ENCODE assay signal across 1 cellular context in genomic region chr2:169839954-169840746, GRCh38.
TF ChIP-seq lines count a peak whose summit lies in the region.

No MANE protein-coding gene starts in this region.

TF ChIP-seq in K562, 482 proteins besides CTCF, POLR2A, EP300 and RAD21 (continued from another document and continues in another):
- TF ChIP-seq LEF1 (IDR thresholded peaks at IDR 0.05): peak; percentile 76
- TF ChIP-seq ARHGAP35 (IDR thresholded peaks at IDR 0.05; ENCODE audit: partially characterized antibody): no peak
- 0 out of 2 replicates have a peak, but pooled peaks have one; percentile 10 for TF ChIP-seq ZSCAN32 (CRISPR knock-in tag; IDR thresholded peaks at IDR 0.05)
- no peak for TF ChIP-seq SRSF9 (IDR thresholded peaks at IDR 0.05; ENCODE audit: borderline replicate concordance, low read depth, low read length)
- TF ChIP-seq UBTF (IDR thresholded peaks at IDR 0.05; ENCODE audit: borderline replicate concordance in 1 of 2, low read depth in 2 of 2, low read length in 2 of 2): peak; percentile 47 to 51; a peak in 3 of 4 replicates
- TF ChIP-seq CEBPB (tag; IDR thresholded peaks at IDR 0.05): peak; percentile 81
- TF ChIP-seq ZNF318 (IDR thresholded peaks at IDR 0.05; ENCODE audit: borderline replicate concordance in 1 of 2, low read depth in 1 of 2): 0 out of 4 replicates have a peak, but pooled peaks of 1 of the 2 experiments have one; percentile 22
- no peak for TF ChIP-seq MECOM (CRISPR knock-in tag; IDR thresholded peaks at IDR 0.05)
- peak; percentile 1 to 63; a peak in 1 of 4 replicates for TF ChIP-seq SIN3A (IDR thresholded peaks at IDR 0.05; ENCODE audit: borderline replicate concordance in 2 of 2, control insufficient read depth in 1 of 2, low read depth in 2 of 2, low read length in 2 of 2)
- 0 out of 4 replicates have a peak, but pooled peaks of 1 of the 2 experiments have one; percentile 67 for TF ChIP-seq SRF (CRISPR knock-in tag; IDR thresholded peaks at IDR 0.05)
- no peak for TF ChIP-seq RBM15 (IDR thresholded peaks at IDR 0.05; ENCODE audit: insufficient read depth, low read length)
- TF ChIP-seq NONO (IDR thresholded peaks at IDR 0.05; ENCODE audit: low read depth in 2 of 2, low read length in 1 of 2): peak in 1 of 2 experiments; percentile 53; a peak in 2 of 4 replicates
- no peak; the same call in 1 of the 2 replicates for TF ChIP-seq CREB3 (tag; conservative IDR thresholded peaks at IDR 0.05; ENCODE audit: low read depth)
- TF ChIP-seq CREB5 (CRISPR knock-in tag; IDR thresholded peaks at IDR 0.05): no peak
- TF ChIP-seq PYGO2 (tag; IDR thresholded peaks at IDR 0.05): no peak
- peak; percentile 83 for TF ChIP-seq NFIC (IDR thresholded peaks at IDR 0.05)
- TF ChIP-seq MTA1 (IDR thresholded peaks at IDR 0.05; ENCODE audit: borderline replicate concordance): peak; percentile 63; the same call in 1 of the 2 replicates
- peak in 1 of 2 experiments; percentile 45; a peak in 2 of 4 replicates for TF ChIP-seq HDAC1 (IDR thresholded peaks at IDR 0.05)
- TF ChIP-seq ATF7 (IDR thresholded peaks at IDR 0.05): 0 out of 2 replicates have a peak, but pooled peaks have one; percentile 48
- TF ChIP-seq ZNF436 (CRISPR knock-in tag; IDR thresholded peaks at IDR 0.05): no peak
- no peak for TF ChIP-seq ZNF316 (IDR thresholded peaks at IDR 0.05)
- TF ChIP-seq GATAD2A (IDR thresholded peaks at IDR 0.05): peak; percentile 77; the same call in 1 of the 2 replicates
- TF ChIP-seq MEIS2 (IDR thresholded peaks at IDR 0.05; ENCODE audit: partially characterized antibody): peak; percentile 66
- no peak for TF ChIP-seq ZNF561 (CRISPR knock-in tag; conservative IDR thresholded peaks at IDR 0.05)
- peak; percentile 87 for TF ChIP-seq SMAD4 (CRISPR knock-in tag; conservative IDR thresholded peaks at IDR 0.05)
- TF ChIP-seq SNRNP70 (optimal IDR thresholded peaks at IDR 0.05; ENCODE audit: low read depth, low read length): no peak
- TF ChIP-seq AFF1 (IDR thresholded peaks at IDR 0.05; ENCODE audit: low read depth in 1 of 2, partially characterized antibody in 2 of 2): peak; percentile 8 to 56
- TF ChIP-seq MNT (conservative IDR thresholded peaks at IDR 0.05): peak in 1 of 2 experiments; percentile 68; a peak in 2 of 4 replicates
- no peak for TF ChIP-seq ADNP (tag; IDR thresholded peaks at IDR 0.05)
- peak; percentile 82 for TF ChIP-seq L3MBTL2 (IDR thresholded peaks at IDR 0.05)
- TF ChIP-seq EGR1 (conservative IDR thresholded peaks at IDR 0.05): no peak
- no peak for TF ChIP-seq CBX8 (IDR thresholded peaks at IDR 0.05; ENCODE audit: borderline replicate concordance, extremely low read depth, low read depth, low read length, poor library complexity, severe bottlenecking)
- TF ChIP-seq TAF9B (IDR thresholded peaks at IDR 0.05; ENCODE audit: partially characterized antibody): no peak
- TF ChIP-seq FOXM1 (IDR thresholded peaks at IDR 0.05; ENCODE audit: low read depth): peak; percentile 38
- no peak for TF ChIP-seq FOXM1 (CRISPR knock-in tag; IDR thresholded peaks at IDR 0.05; ENCODE audit: low read depth)
- no peak for TF ChIP-seq NFRKB (IDR thresholded peaks at IDR 0.05; ENCODE audit: low read depth)
- peak; percentile 35 for TF ChIP-seq CCNT2 (IDR thresholded peaks at IDR 0.05; ENCODE audit: borderline replicate concordance, extremely low read depth, insufficient read length, low read depth, low read length)
- TF ChIP-seq RBBP5 (IDR thresholded peaks at IDR 0.05; ENCODE audit: borderline replicate concordance, insufficient read depth, low read length, poor library complexity, severe bottlenecking): no peak
- TF ChIP-seq ZBTB2 (IDR thresholded peaks at IDR 0.05): peak; percentile 38
- TF ChIP-seq NR2C2 (CRISPR knock-in tag; IDR thresholded peaks at IDR 0.05): no peak
- no peak for TF ChIP-seq NR2C2 (tag; IDR thresholded peaks at IDR 0.05)
- TF ChIP-seq ZNF175 (CRISPR knock-in tag; IDR thresholded peaks at IDR 0.05; ENCODE audit: low read depth): no peak
- no peak for TF ChIP-seq POLR3G (IDR thresholded peaks at IDR 0.05; ENCODE audit: extremely low read depth, insufficient read length, insufficient replicate concordance)
